Comparison of ENCODE assay signal across 12 cellular contexts in the genomic region with DNA sequence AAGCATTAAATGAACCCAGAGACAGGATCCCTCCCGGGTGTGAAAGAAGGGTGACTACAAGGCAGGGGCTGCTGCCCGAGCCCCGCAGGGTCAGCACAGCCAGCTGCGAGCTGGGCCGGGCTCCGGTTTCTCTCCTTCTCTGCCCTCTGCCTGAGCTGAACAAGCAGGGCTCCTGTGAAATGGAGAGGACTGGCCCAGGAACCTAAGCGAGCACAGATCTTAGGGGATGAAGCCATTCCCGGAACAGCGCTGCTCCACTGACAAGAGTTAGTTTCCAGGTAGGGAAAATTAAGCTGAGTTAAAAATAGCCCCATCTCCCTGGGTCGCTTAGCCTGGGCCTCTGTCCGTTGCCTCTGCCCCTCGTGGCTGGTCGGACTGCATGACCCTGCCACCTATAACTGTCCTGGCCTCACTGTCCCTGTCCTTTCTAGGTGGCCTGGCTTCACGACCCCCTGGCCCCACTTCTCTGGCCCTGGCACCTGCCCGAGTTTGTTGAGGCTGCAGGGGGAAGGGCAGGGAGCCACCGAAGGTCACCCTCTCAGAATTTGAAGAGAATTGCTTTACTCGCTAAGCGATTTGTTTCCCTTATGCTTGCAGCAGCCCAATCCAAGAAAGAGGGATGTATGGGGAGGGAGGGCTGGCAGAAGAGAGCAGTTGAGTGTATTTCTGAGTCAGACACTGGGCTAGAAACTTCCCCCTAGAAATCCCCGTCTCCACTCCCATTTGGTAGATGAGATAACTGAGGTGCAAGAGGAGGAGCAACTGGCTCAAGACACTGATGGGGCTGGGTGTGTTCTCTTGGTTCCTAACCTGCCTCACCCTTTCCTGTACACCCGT. TPM values are rescaled to one million over a fixed set of nuclear protein-coding genes. Genes with fewer than 3 reads are reported as not detected.
A peak's percentile ranks its signal among the peaks of the same experiment; 100 is the strongest.
DNase-seq lines count a peak whose midpoint lies in the region; ATAC-seq, FAIRE-seq and TF ChIP-seq lines count a peak whose summit lies in the region.
"Had no signal": no experiment of that assay in that cellular context is flagged by ENCODE, and none has a peak within 500 bp of the region (broad histone marks: within the 10 kb centered on the region; RNA-seq: fewer than 3 reads in every experiment).

No MANE protein-coding gene starts in this region.

- peak overlapping the region; percentile 77 for H3K4me3 ChIP-seq in OCI-LY3 (ENCODE audit: low read length)

- no peaks in the 10 kb centered on the region for H3K27me3 ChIP-seq in OCI-LY3 (ENCODE audit: low read depth, low read length)

- ATAC-seq in activated naive CD4-positive, alpha-beta T cell treated with anti-CD3 and anti-CD28 coated beads, Interleukin-2, amount 50 U/mL, for 72 hours = peak; percentile 40 to 58

- peak overlapping the region; percentile 79 for H3K9ac ChIP-seq in OCI-LY3 (ENCODE audit: low read length)

- H3K9me3 Mint-ChIP-seq in activated naive CD4-positive, alpha-beta T cell treated with anti-CD3 and anti-CD28 coated beads, Interleukin-2, amount 50 U/mL, for 72 hours = peaks cover 0 to 4% of the 10 kb centered on the region in 2 donors

- peak; percentile 86 for FAIRE-seq in urothelium cell line (lab: Jason Lieb, UNC)

- H3K27ac ChIP-seq in OCI-LY3 (ENCODE audit: low read length) = peak overlapping the region; percentile 96

- H3K79me2 ChIP-seq in OCI-LY3 (ENCODE audit: low read length) = no peaks in the 10 kb centered on the region

- no peak for TF ChIP-seq CTCF in OCI-LY3 (IDR thresholded peaks at IDR 0.05; ENCODE audit: low read depth, low read length)

- DNase-seq in activated naive CD4-positive, alpha-beta T cell treated with anti-CD3 and anti-CD28 coated beads, Interleukin-2, amount 50 U/mL, for 72 hours (ENCODE audit: low spot score in 2 of 2) = no peak
- no peak for DNase-seq in activated naive CD4-positive, alpha-beta T cell treated with anti-CD3 and anti-CD28 coated beads, Interleukin-2, amount 50 U/mL, for 16 hours
- DNase-seq in iris pigment epithelial cell (ENCODE audit: low read depth) (peak; percentile 43), urothelium cell line (ENCODE audit: low spot score) (no peak), GM19238 (ENCODE audit: insufficient read length, low spot score) (no peak), NCI-H2171 treated with DMSO at 0.1 percent for 48 hours (lab: John Stamatoyannopoulos, UW) (no peak), DMS153 treated with DMSO at 0.1 percent for 48 hours (lab: John Stamatoyannopoulos, UW; ENCODE audit: unreplicated experiment) (no peak)
- DNase-seq: activated gamma-delta T cell treated with Interleukin-2 at 50 U/mL for 16 hours; CD4-positive, CD25-positive, alpha-beta regulatory T cell; erythroblast; NCI-H1436 had no signal

- H3K9me3 ChIP-seq in OCI-LY3 (ENCODE audit: insufficient read depth, low read length) = no peaks in the 10 kb centered on the region

- H2AFZ ChIP-seq in OCI-LY3 (ENCODE audit: low read depth, low read length) = no peak overlapping the region

- H4K20me1 ChIP-seq in OCI-LY3 (ENCODE audit: insufficient read depth, low read length) = no peaks in the 10 kb centered on the region

- H3K36me3 ChIP-seq in OCI-LY3 (replicated peaks; ENCODE audit: low read depth, low read length) = no peaks in the 10 kb centered on the region

- H3K36me3 Mint-ChIP-seq in activated naive CD4-positive, alpha-beta T cell treated with anti-CD3 and anti-CD28 coated beads, Interleukin-2, amount 50 U/mL, for 72 hours = no peaks in the 10 kb centered on the region
- H3K36me3 Mint-ChIP-seq: CD4-positive, CD25-positive, alpha-beta regulatory T cell had no signal

- peaks cover 59% of the 10 kb centered on the region for H3K4me1 ChIP-seq in OCI-LY3 (ENCODE audit: low read length)

- H3K27ac Mint-ChIP-seq in activated naive CD4-positive, alpha-beta T cell treated with anti-CD3 and anti-CD28 coated beads, Interleukin-2, amount 50 U/mL, for 72 hours = no peak overlapping the region

- H3K4me2 ChIP-seq in OCI-LY3 (ENCODE audit: low read length) = peak overlapping the region; percentile 99

RNA-seq across cellular contexts. Expression of a gene that starts 2.6 kb away (rescaled TPM):
- total RNA-seq in activated naive CD4-positive, alpha-beta T cell treated with anti-CD3 and anti-CD28 coated beads, Interleukin-2, amount 50 U/mL, for 72 hours = not detected
